In the genomic region with DNA sequence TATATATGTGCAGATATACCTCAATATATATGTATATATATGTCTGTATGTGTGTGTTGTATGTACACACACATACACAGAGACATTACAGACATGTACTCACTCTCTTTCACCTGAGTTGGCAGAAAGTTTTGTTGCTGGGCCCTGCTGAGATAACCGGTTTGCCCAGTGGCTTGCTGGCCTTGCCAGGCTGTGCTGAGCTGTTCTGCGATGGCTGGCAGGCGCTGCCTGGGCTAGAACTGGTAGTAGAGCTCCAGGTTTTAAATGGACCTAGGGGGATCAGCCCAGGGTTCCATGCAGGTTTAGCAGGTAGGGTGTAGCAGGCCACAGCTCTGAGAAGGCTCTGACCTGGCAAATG, we compare ENCODE assay signal across 8 cellular contexts.
DNase-seq lines count a peak whose midpoint lies in the region; ATAC-seq, FAIRE-seq and TF ChIP-seq lines count a peak whose summit lies in the region.

No MANE protein-coding gene starts in this region.

- peak overlapping the region; percentile 72 for H3K27ac Mint-ChIP-seq in activated naive CD4-positive, alpha-beta T cell treated with anti-CD3 and anti-CD28 coated beads for 36 hours

- POLR2A ChIA-PET in GM12878 (lab: Charles Lee): no interaction called here

- H3K9me3 ChIP-seq in GM12878 (replicated peaks; ENCODE audit: control insufficient read depth, insufficient read depth, low read length) (no peaks in the 10 kb centered on the region), uterus (no peaks in the 10 kb centered on the region)

- peak overlapping the region; percentile 61 for H3K9ac ChIP-seq in GM12878 (ENCODE audit: control insufficient read depth, insufficient read depth, low read length)

- H3K27me3 ChIP-seq in GM12878 (replicated peaks in 1 of 2; ENCODE audit: control insufficient read depth in 2 of 2, insufficient read depth in 2 of 2, low read length in 1 of 2): no peaks in the 10 kb centered on the region
- H3K27me3 ChIP-seq in uterus: no peaks in the 10 kb centered on the region

- in situ Hi-C loops in GM12878 (cut with MboI) (no loop called here), GM13977 (cut with MboI; ENCODE audit: low pct_unique_long_range_greater_than_20kb, low sequenced_read_pairs, unreplicated experiment) (no loop called here)

- 44% methylated on average over 3 of the region's 3 CpGs for WGBS in GM12878 (ENCODE audit: insufficient coverage, insufficient replicate concordance, low lambda C conversion rate, missing lambda C conversion rate)

- no peaks in the 10 kb centered on the region for H3K9me3 Mint-ChIP-seq in activated naive CD4-positive, alpha-beta T cell treated with anti-CD3 and anti-CD28 coated beads for 36 hours

- peaks cover 26% of the 10 kb centered on the region for H3K4me1 Mint-ChIP-seq in activated naive CD4-positive, alpha-beta T cell treated with anti-CD3 and anti-CD28 coated beads for 36 hours (ENCODE audit: low read depth)

- CTCF ChIA-PET in activated naive CD4-positive, alpha-beta T cell treated with anti-CD3 and anti-CD28 coated beads for 36 hours (lab: Charles Lee): interaction anchor here (0.6 to 1.4 kb wide), 6 partner anchors 15 to 401 kb away, joined by 3 to 6 read pairs (median 4); no protein-coding TSS in a partner anchor
- CTCF ChIA-PET in GM12878 (lab: Yijun Ruan, JAX): interaction anchor here (1.1 to 1.8 kb wide), 5 partner anchors 54 to 405 kb away, joined by 3 to 7 read pairs (median 4); no protein-coding TSS in a partner anchor

- H3K27me3 Mint-ChIP-seq in activated naive CD4-positive, alpha-beta T cell treated with anti-CD3 and anti-CD28 coated beads for 36 hours (ENCODE audit: low read depth): no peaks in the 10 kb centered on the region

- BruUV-seq in GM12878 (replicated peaks; lab: Mats Ljungman, UMichigan): no TSS peak

- peak overlapping the region; percentile 47 for H3K4me3 Mint-ChIP-seq in activated naive CD4-positive, alpha-beta T cell treated with anti-CD3 and anti-CD28 coated beads for 36 hours

- intact Hi-C loops in activated naive CD4-positive, alpha-beta T cell treated with anti-CD3 and anti-CD28 coated beads for 36 hours (cut with micrococcal nuclease): loop anchor here (1.0 to 2.0 kb wide), 4 partner anchors 15 to 392 kb away; no protein-coding TSS in a partner anchor
- intact Hi-C loops in GM12878 (cut with micrococcal nuclease; ENCODE audit: unreplicated experiment) (no loop called here), uterus (cut with DNase I; ENCODE audit: low total_unique reads) (no loop called here)

- TF ChIP-seq POLR2A in GM12878 (IDR thresholded peaks at IDR 0.05; ENCODE audit: low read depth, low read length) (no peak), uterus (IDR thresholded peaks at IDR 0.05) (no peak)

- no peak for ATAC-seq in GM12878

- TF ChIP-seq CTCF in GM12878 (IDR thresholded peaks at IDR 0.05 in 2 of 3, conservative IDR thresholded peaks at IDR 0.05 in 1 of 3; ENCODE audit: control insufficient read depth in 2 of 3, extremely low read depth in 1 of 3, insufficient read depth in 1 of 3, low read depth in 3 of 3, low read length in 3 of 3) (no peak), uterus (IDR thresholded peaks at IDR 0.05) (no peak), GM13977 (IDR thresholded peaks at IDR 0.05; ENCODE audit: extremely low read depth, insufficient read depth, missing control alignments) (no peak)

- TF ChIP-seq EP300 in GM12878 (IDR thresholded peaks at IDR 0.05; ENCODE audit: borderline replicate concordance in 1 of 2, control insufficient read depth in 1 of 2, low read depth in 2 of 2, low read length in 2 of 2): no peak

- no peak for DNase-seq in activated naive CD4-positive, alpha-beta T cell treated with anti-CD3 and anti-CD28 coated beads for 36 hours
- DNase-seq in activated naive CD4-positive, alpha-beta T cell (lab: John Stamatoyannopoulos, UW): no peak
- no peak for DNase-seq in GM12878 (ENCODE audit: low read depth, low spot score)
- peak; percentile 77 for DNase-seq in mucosa of gallbladder (ENCODE audit: low spot score)
- DNase-seq in uterus: no peak
- DNase-seq in superior temporal gyrus (ENCODE audit: extremely low spot score): no peak
- no peak for DNase-seq in NCI-H82 (lab: John Stamatoyannopoulos, UW)
- no peak for DNase-seq in GM13977 (ENCODE audit: low spot score)

- RAD21 ChIA-PET in GM12878 (lab: Charles Lee; ENCODE audit: unreplicated experiment): interaction anchor here (1.2 to 2.9 kb wide), 2 partner anchors 299 to 396 kb away, joined by 4 to 16 read pairs; no protein-coding TSS in a partner anchor

- TF ChIP-seq RAD21 in GM12878 (IDR thresholded peaks at IDR 0.05; ENCODE audit: insufficient read depth, low read depth, low read length): no peak

- peak overlapping the region; percentile 93 for H2AFZ ChIP-seq in GM12878 (ENCODE audit: control insufficient read depth, low read depth, low read length)

- no peaks in the 10 kb centered on the region for H4K20me1 ChIP-seq in GM12878 (ENCODE audit: control insufficient read depth, insufficient read depth)

- H3K36me3 Mint-ChIP-seq in activated naive CD4-positive, alpha-beta T cell treated with anti-CD3 and anti-CD28 coated beads for 36 hours (ENCODE audit: low read depth): no peaks in the 10 kb centered on the region

- H3K4me1 ChIP-seq in GM12878 (ENCODE audit: control insufficient read depth, insufficient read depth, low read length) (peaks cover 12% of the 10 kb centered on the region), uterus (peaks cover 0 to 15% of the 10 kb centered on the region in 2 donors)

- H3K79me2 ChIP-seq in GM12878 (ENCODE audit: control insufficient read depth, insufficient read depth, low read length): no peaks in the 10 kb centered on the region

- H3K27ac ChIP-seq in GM12878 (ENCODE audit: control insufficient read depth, insufficient read depth) (peak overlapping the region; percentile 62), uterus (peak overlapping the region; percentile 80 to 89)

- FAIRE-seq in GM12878 (lab: Jason Lieb, UNC): no peak

- no peaks in the 10 kb centered on the region for H3K36me3 ChIP-seq in GM12878 (ENCODE audit: control insufficient read depth in 2 of 2, insufficient read depth in 2 of 2, low read length in 1 of 2)
- H3K36me3 ChIP-seq in uterus: no peaks in the 10 kb centered on the region

- SMC1A ChIA-PET in GM12878 (lab: Charles Lee; ENCODE audit: uncharacterized antibody, unreplicated experiment): interaction anchor here (0.6 to 3.0 kb wide), 4 partner anchors 8 to 401 kb away, joined by 3 to 11 read pairs (median 6); no protein-coding TSS in a partner anchor

- H3K4me3 ChIP-seq in GM12878: no peak overlapping the region
- H3K4me3 ChIP-seq in uterus: no peak overlapping the region

- H3K4me2 ChIP-seq in GM12878 (ENCODE audit: control insufficient read depth, insufficient read depth): peak overlapping the region; percentile 79

TF ChIP-seq in GM12878, 131 proteins besides CTCF, POLR2A, EP300 and RAD21 (continues in another document):
- TF ChIP-seq FOXK2 (IDR thresholded peaks at IDR 0.05): no peak
- TF ChIP-seq NRF1 (conservative IDR thresholded peaks at IDR 0.05; ENCODE audit: low read depth, low read length): no peak
- no peak for TF ChIP-seq CREB1 (IDR thresholded peaks at IDR 0.05; ENCODE audit: low read depth)
- no peak for TF ChIP-seq IKZF2 (IDR thresholded peaks at IDR 0.05)
- TF ChIP-seq RAD51 (IDR thresholded peaks at IDR 0.05): no peak
- TF ChIP-seq BRCA1 (IDR thresholded peaks at IDR 0.05; ENCODE audit: low read depth, low read length): no peak
- TF ChIP-seq FOXM1 (IDR thresholded peaks at IDR 0.05; ENCODE audit: low read depth, low read length): no peak
- no peak for TF ChIP-seq RUNX3 (IDR thresholded peaks at IDR 0.05; ENCODE audit: low read length)
- no peak for TF ChIP-seq NR2C1 (IDR thresholded peaks at IDR 0.05)
- TF ChIP-seq GABPA (IDR thresholded peaks at IDR 0.05; ENCODE audit: low read depth): no peak
- no peak for TF ChIP-seq CHD1 (IDR thresholded peaks at IDR 0.05; ENCODE audit: low read depth, low read length)
- no peak for TF ChIP-seq SPI1 (IDR thresholded peaks at IDR 0.05; ENCODE audit: borderline replicate concordance, insufficient read depth, low read depth, low read length)
- TF ChIP-seq HDAC2 (IDR thresholded peaks at IDR 0.05): no peak
- TF ChIP-seq, protein P1, sequence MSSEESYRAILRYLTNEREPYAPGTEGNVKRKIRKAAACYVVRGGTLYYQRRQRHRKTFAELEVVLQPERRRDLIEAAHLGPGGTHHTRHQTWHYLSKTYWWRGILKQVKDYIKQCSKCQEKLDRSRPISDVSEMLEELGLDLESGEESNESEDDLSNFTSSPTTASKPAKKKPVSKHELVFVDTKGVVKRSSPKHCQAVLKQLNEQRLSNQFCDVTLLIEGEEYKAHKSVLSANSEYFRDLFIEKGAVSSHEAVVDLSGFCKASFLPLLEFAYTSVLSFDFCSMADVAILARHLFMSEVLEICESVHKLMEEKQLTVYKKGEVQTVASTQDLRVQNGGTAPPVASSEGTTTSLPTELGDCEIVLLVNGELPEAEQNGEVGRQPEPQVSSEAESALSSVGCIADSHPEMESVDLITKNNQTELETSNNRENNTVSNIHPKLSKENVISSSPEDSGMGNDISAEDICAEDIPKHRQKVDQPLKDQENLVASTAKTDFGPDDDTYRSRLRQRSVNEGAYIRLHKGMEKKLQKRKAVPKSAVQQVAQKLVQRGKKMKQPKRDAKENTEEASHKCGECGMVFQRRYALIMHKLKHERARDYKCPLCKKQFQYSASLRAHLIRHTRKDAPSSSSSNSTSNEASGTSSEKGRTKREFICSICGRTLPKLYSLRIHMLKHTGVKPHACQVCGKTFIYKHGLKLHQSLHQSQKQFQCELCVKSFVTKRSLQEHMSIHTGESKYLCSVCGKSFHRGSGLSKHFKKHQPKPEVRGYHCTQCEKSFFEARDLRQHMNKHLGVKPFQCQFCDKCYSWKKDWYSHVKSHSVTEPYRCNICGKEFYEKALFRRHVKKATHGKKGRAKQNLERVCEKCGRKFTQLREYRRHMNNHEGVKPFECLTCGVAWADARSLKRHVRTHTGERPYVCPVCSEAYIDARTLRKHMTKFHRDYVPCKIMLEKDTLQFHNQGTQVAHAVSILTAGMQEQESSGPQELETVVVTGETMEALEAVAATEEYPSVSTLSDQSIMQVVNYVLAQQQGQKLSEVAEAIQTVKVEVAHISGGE (CRISPR knock-in tag; IDR thresholded peaks at IDR 0.05): no peak
- TF ChIP-seq HDAC6 (IDR thresholded peaks at IDR 0.05; ENCODE audit: unreplicated experiment): no peak
